Comparison of ENCODE assay signal across 23 cellular contexts in genomic region chr1:182217967-182218366, GRCh38.
A peak's percentile ranks its signal among the peaks of the same experiment; 100 is the strongest.
DNase-seq lines count a peak whose midpoint lies in the region; ATAC-seq, FAIRE-seq and TF ChIP-seq lines count a peak whose summit lies in the region.
"Had no signal": no experiment of that assay in that cellular context is flagged by ENCODE, and none has a peak within 500 bp of the region (broad histone marks: within the 10 kb centered on the region; RNA-seq: fewer than 3 reads in every experiment).

No MANE protein-coding gene starts in this region.

- H3K4me3 Mint-ChIP-seq in naive thymus-derived CD8-positive, alpha-beta T cell: no peak overlapping the region

- H3K4me3 ChIP-seq in LNCaP clone FGC (ENCODE audit: low read depth, low read length) (no peak overlapping the region), colonic mucosa (no peak overlapping the region), pancreas (no peak overlapping the region)
- H3K4me3 ChIP-seq: esophagus squamous epithelium, upper lobe of right lung had no signal

- peak overlapping the region; percentile 27 for H3K27ac ChIP-seq in C4-2B
- peak overlapping the region; percentile 60 for H3K27ac ChIP-seq in colonic mucosa
- H3K27ac ChIP-seq in pancreas: no peak overlapping the region
- H3K27ac ChIP-seq: upper lobe of right lung had no signal

- intact Hi-C loops in colonic mucosa (cut with DNase I): no loop called here
- intact Hi-C loops in pancreas (cut with DNase I): no loop called here

- H3K36me3 ChIP-seq in colonic mucosa (no peaks in the 10 kb centered on the region), pancreas (no peaks in the 10 kb centered on the region)
- H3K36me3 ChIP-seq: esophagus squamous epithelium, upper lobe of right lung had no signal

- H3K36me3 Mint-ChIP-seq in naive thymus-derived CD8-positive, alpha-beta T cell: peaks cover 0 to 27% (median 16%) of the 10 kb centered on the region in 3 donors

- DNase-seq in LNCaP clone FGC (ENCODE audit: low read depth) (peak; percentile 39), colonic mucosa (no peak), pancreas (no peak)
- DNase-seq in naive thymus-derived CD8-positive, alpha-beta T cell: no peak
- DNase-seq in activated CD8-positive, alpha-beta memory T cell treated with anti-CD3 and anti-CD28 coated beads, Interleukin-2, amount 50 U/mL, for 48 hours: no peak
- DNase-seq: activated naive CD4-positive, alpha-beta T cell treated with anti-CD3 and anti-CD28 coated beads, Interleukin-2, amount 50 U/mL, for 16 hours; activated T-cell treated with anti-CD3 and anti-CD28 coated beads, Interleukin-2, amount 50 U/mL, for 48 hours; anterior cingulate cortex; effector CD4-positive, alpha-beta T cell; esophagus squamous epithelium; glutamatergic neuron; KG1; NCI-H1092 treated with DMSO at 0.1 percent for 48 hours; NCI-H2029; NCI-H446; NK-92 treated with Interleukin-12 subunit alpha and Interleukin-12 subunit beta, amount 100 ng/mL, for 24 hours; stimulated activated CD4-positive, alpha-beta T cell treated with anti-CD3 and anti-CD28 coated beads, Interleukin-12 subunit alpha, Interleukin-12 subunit beta, amount 100 ng/mL, for 4 hours; T1000; upper lobe of right lung had no signal

- TF ChIP-seq CTCF in C4-2B (conservative IDR thresholded peaks at IDR 0.05) (no peak), LNCaP clone FGC (IDR thresholded peaks at IDR 0.05; ENCODE audit: control insufficient read depth, extremely low read depth, insufficient read depth) (no peak), colonic mucosa (IDR thresholded peaks at IDR 0.05) (no peak), pancreas (IDR thresholded peaks at IDR 0.05) (no peak)

- POLR2A ChIA-PET in naive thymus-derived CD8-positive, alpha-beta T cell (lab: Charles Lee): no interaction called here

- peaks cover 0 to 32% (median 22%) of the 10 kb centered on the region in 9 donors for H3K9me3 Mint-ChIP-seq in naive thymus-derived CD8-positive, alpha-beta T cell

- 72 to 98% methylated on average over 2 of the region's 2 CpGs for WGBS in pancreas, 2 donors

- ATAC-seq in pancreas: no peak
- ATAC-seq in naive thymus-derived CD8-positive, alpha-beta T cell: no peak
- ATAC-seq in GM21447 (IDR thresholded peaks at IDR 0.05; ENCODE audit: unreplicated experiment): no peak
- no peak for ATAC-seq in GM18907 (IDR thresholded peaks at IDR 0.05; ENCODE audit: unreplicated experiment)
- ATAC-seq: upper lobe of right lung had no signal

- H3K27me3 ChIP-seq in colonic mucosa (no peaks in the 10 kb centered on the region), pancreas (no peaks in the 10 kb centered on the region)
- H3K27me3 ChIP-seq: esophagus squamous epithelium, upper lobe of right lung had no signal

- no peak overlapping the region for H3K9ac ChIP-seq in colonic mucosa (ENCODE audit: low read depth in 2 of 2, low read length in 2 of 2)

- no peak overlapping the region for H3K27ac Mint-ChIP-seq in naive thymus-derived CD8-positive, alpha-beta T cell

- peak; percentile 83 for FAIRE-seq in pancreas (lab: Jason Lieb, UNC)
- FAIRE-seq: A204.1 had no signal

- H3K4me1 ChIP-seq in colonic mucosa: peaks cover 6% of the 10 kb centered on the region
- no peaks in the 10 kb centered on the region for H3K4me1 ChIP-seq in pancreas
- H3K4me1 ChIP-seq: upper lobe of right lung had no signal

- peaks cover 0 to 10% (median 2%) of the 10 kb centered on the region in 5 donors for H3K27me3 Mint-ChIP-seq in naive thymus-derived CD8-positive, alpha-beta T cell

- H3K9me3 ChIP-seq in colonic mucosa: no peaks in the 10 kb centered on the region
- no peaks in the 10 kb centered on the region for H3K9me3 ChIP-seq in pancreas
- H3K9me3 ChIP-seq: esophagus squamous epithelium, upper lobe of right lung had no signal

- no peaks in the 10 kb centered on the region for H3K4me1 Mint-ChIP-seq in naive thymus-derived CD8-positive, alpha-beta T cell

Comparison
In these comparisons a context has a peak if more than half of its experiments do, and no peak if none do; other contexts are left out.
1. H3K27ac ChIP-seq: peak in C4-2B (single experiment) and colonic mucosa (single experiment); none in pancreas (0 of 4).